ENCODE assay signal across 1 cellular context in genomic region chr18:8639762-8640161, GRCh38.
TF ChIP-seq lines count a peak whose summit lies in the region.

No MANE protein-coding gene starts in this region.

TF ChIP-seq in GM12878, 131 proteins besides CTCF, POLR2A, EP300 and RAD21:
- no peak for TF ChIP-seq EZH2 (IDR thresholded peaks at IDR 0.05; ENCODE audit: borderline replicate concordance, control insufficient read depth, low read depth, low read length)
- 0 out of 2 replicates have a peak, but pooled peaks have one; percentile 28 for TF ChIP-seq POLR2AphosphoS5 (IDR thresholded peaks at IDR 0.05; ENCODE audit: low read length)
